In the genomic region with DNA sequence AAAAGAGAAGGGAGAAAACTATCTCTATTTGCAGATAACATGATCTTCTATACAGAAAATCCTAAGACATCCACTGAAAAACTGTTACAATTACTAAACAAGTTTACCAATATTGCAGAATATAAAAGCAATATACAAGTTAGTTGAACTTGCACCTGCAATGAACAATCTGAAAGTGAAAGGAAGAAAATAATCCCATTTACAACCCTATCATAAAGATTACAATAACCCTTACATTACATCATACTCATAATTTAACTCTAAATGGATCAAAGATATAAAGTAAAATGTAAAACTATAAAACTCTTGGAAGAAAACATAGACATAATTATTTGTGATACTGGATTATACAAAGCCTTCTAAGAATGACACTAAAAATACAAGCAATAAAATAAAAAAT, we compare ENCODE assay signal across 23 cellular contexts.
"Had no signal": no experiment of that assay in that cellular context is flagged by ENCODE, and none has a peak within 500 bp of the region (broad histone marks: within the 10 kb centered on the region; RNA-seq: fewer than 3 reads in every experiment).

No MANE protein-coding gene starts in this region.

- H3K27me3 Mint-ChIP-seq: naive B cell; stimulated activated naive B cell treated with anti-CD40 and anti-IgM and Interleukin-4, amounts not matched to agents 10 μg/mL and 1 μg/mL and 100 μg/mL, for 72 hours had no signal

- H3K4me3 Mint-ChIP-seq: naive B cell; natural killer cell; nephron progenitor cell; neural progenitor cell; stimulated activated naive B cell treated with anti-CD40 and anti-IgM and Interleukin-4, amounts not matched to agents 10 μg/mL and 1 μg/mL and 100 μg/mL, for 72 hours had no signal

- H3K27ac Mint-ChIP-seq: naive B cell; natural killer cell; nephron progenitor cell; neural progenitor cell; stimulated activated naive B cell treated with anti-CD40 and anti-IgM and Interleukin-4, amounts not matched to agents 10 μg/mL and 1 μg/mL and 100 μg/mL, for 72 hours had no signal

- H3K4me1 Mint-ChIP-seq: naive B cell; natural killer cell; nephron progenitor cell; stimulated activated naive B cell treated with anti-CD40 and anti-IgM and Interleukin-4, amounts not matched to agents 10 μg/mL and 1 μg/mL and 100 μg/mL, for 72 hours had no signal

- H3K36me3 Mint-ChIP-seq: natural killer cell, neural progenitor cell had no signal

- ATAC-seq: left cardiac atrium; left lung; lower lobe of right lung; natural killer cell; right lobe of liver; stimulated activated naive B cell treated with anti-CD40 and anti-IgM and Interleukin-4, amounts not matched to agents 10 μg/mL and 1 μg/mL and 100 μg/mL, for 72 hours; stimulated activated naive CD8-positive, alpha-beta T cell treated with anti-CD3 and anti-CD28 coated beads, Interleukin-15, Interleukin-2, amounts not matched to agents 100 U/mL and 50 U/mL, for 24 hours had no signal

- DNase-seq: kidney glomerular epithelial cell; left cardiac atrium; left lung; lower lobe of right lung; mammary epithelial cell; mesenchymal stem cell; naive B cell; natural killer cell; nephron progenitor cell; occipital lobe; right lobe of liver; stimulated activated CD4-positive, alpha-beta T cell treated with anti-CD3 and anti-CD28 coated beads, Interleukin-12 subunit alpha, Interleukin-12 subunit beta, amount 100 ng/mL, for 4 hours; stimulated activated CD4-positive, alpha-beta T cell treated with anti-CD3 and anti-CD28 coated beads, Interleukin-15, amount 100 ng/mL, for 24 hours; stimulated activated CD4-positive, alpha-beta T cell treated with anti-CD3 and anti-CD28 coated beads, Interleukin-2, amount 100 ng/mL, for 24 hours; stimulated activated CD4-positive, alpha-beta T cell treated with anti-CD3 and anti-CD28 coated beads, Interleukin-4, amount 100 ng/mL, for 1 hour; stimulated activated naive B cell treated with anti-CD40 and anti-IgM and Interleukin-4, amounts not matched to agents 10 μg/mL and 1 μg/mL and 100 μg/mL, for 72 hours; stimulated activated naive CD8-positive, alpha-beta T cell treated with anti-CD3 and anti-CD28 coated beads, Interleukin-15, Interleukin-2, amounts not matched to agents 100 U/mL and 50 U/mL, for 24 hours; stomach; testis; thyroid gland; transverse colon had no signal

- H3K9me3 Mint-ChIP-seq: naive B cell; natural killer cell; nephron progenitor cell; neural progenitor cell; stimulated activated naive B cell treated with anti-CD40 and anti-IgM and Interleukin-4, amounts not matched to agents 10 μg/mL and 1 μg/mL and 100 μg/mL, for 72 hours had no signal

- FAIRE-seq: keratinocyte had no signal
